11 cellular contexts compared by ENCODE assay signal in the genomic region with DNA sequence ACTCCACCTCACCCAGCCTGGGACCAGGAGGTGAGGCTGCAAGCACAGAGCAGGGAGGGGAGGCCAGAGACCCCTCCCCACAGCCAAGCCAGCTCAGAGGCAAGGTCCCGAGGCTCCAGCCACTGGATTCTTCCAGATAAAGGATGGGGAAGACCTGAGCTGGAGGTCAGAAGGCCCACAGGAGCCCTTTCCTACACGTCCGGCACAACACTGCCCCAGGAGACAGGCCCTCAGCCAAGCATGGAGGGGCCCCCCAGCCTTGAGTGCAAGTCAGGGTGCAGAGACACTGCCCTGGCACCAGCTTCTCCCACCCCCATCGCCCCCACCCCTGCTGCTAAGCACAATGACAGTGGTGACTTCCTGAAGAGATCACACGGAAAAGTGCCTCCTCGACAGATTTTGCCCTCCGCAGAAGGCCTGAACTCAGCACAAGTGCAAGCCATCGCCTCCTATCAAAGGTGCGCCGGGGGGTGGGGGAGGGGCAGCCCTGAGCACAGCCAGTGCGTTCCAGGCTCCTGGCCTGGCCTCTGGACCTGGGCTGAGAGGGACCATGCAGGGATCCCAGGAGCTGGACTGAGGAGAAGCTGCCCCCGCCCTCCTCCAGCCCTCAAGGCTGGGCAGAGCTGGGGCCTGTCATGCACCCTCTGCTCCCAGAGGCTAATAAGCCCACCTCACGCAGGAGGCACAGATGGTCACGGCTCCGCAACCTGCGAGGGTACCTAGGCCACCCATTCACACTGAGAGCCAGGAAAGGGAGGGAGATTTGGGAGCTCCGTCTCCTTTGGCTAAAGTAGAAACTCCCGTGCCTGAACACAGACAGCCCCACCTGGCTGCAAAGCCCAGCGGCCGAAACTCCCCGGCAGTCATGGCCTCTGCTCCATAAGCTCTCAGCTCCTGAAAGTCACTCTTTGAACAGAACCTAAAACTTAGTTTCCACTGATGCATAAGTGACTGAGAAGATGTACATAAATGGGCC. TPM values are rescaled to one million over a fixed set of nuclear protein-coding genes. Genes with fewer than 3 reads are reported as not detected.
A peak's percentile ranks its signal among the peaks of the same experiment; 100 is the strongest.
DNase-seq lines count a peak whose midpoint lies in the region; ATAC-seq, FAIRE-seq and TF ChIP-seq lines count a peak whose summit lies in the region.
"Had no signal": no experiment of that assay in that cellular context is flagged by ENCODE, and none has a peak within 500 bp of the region (broad histone marks: within the 10 kb centered on the region; RNA-seq: fewer than 3 reads in every experiment).

No MANE protein-coding gene starts in this region.

- no peaks in the 10 kb centered on the region for H3K27me3 ChIP-seq in ACC112 (ENCODE audit: insufficient read depth, low read length)
- H3K27me3 ChIP-seq in HL-60 (ENCODE audit: insufficient read depth, poor library complexity, severe bottlenecking), result no peaks in the 10 kb centered on the region
- H3K27me3 ChIP-seq in astrocyte (ENCODE audit: insufficient read depth, low read length), result no peaks in the 10 kb centered on the region

- H3K4me3 ChIP-seq in ACC112 (ENCODE audit: low read depth, low read length) (peak overlapping the region; percentile 73), HL-60 (replicated peaks; ENCODE audit: insufficient read depth, low read length) (peak overlapping the region; percentile 60), astrocyte (ENCODE audit: insufficient read depth, low read depth, low read length) (no peak overlapping the region)

- H3K27ac Mint-ChIP-seq in astrocyte (ENCODE audit: unreplicated experiment), result peak overlapping the region; percentile 66
- peak overlapping the region; percentile 97 for H3K27ac Mint-ChIP-seq in mesothelial cell of epicardium

- ATAC-seq in GM21619 (IDR thresholded peaks at IDR 0.05; ENCODE audit: unreplicated experiment), result no peak
- no peak for ATAC-seq in GM19324 (IDR thresholded peaks at IDR 0.05; ENCODE audit: low FRiP score, unreplicated experiment)
- ATAC-seq in HG03135 (IDR thresholded peaks at IDR 0.05; ENCODE audit: unreplicated experiment), result no peak
- ATAC-seq in GM18519 (IDR thresholded peaks at IDR 0.05; ENCODE audit: low FRiP score, unreplicated experiment), result no peak

- no peaks in the 10 kb centered on the region for H3K9me3 Mint-ChIP-seq in astrocyte (ENCODE audit: unreplicated experiment)
- no peaks in the 10 kb centered on the region for H3K9me3 Mint-ChIP-seq in mesothelial cell of epicardium

- H3K27ac ChIP-seq in ACC112 (ENCODE audit: low read depth, low read length) (peak overlapping the region; percentile 88), HL-60 (replicated peaks) (peak overlapping the region; percentile 92), astrocyte (ENCODE audit: low read depth, low read length) (no peak overlapping the region)

- H3K4me3 Mint-ChIP-seq in astrocyte (ENCODE audit: unreplicated experiment) (peak overlapping the region; percentile 93), mesothelial cell of epicardium (peak overlapping the region; percentile 78)

- H3K36me3 Mint-ChIP-seq in astrocyte (ENCODE audit: low read depth, unreplicated experiment), result peaks cover 2% of the 10 kb centered on the region
- peaks cover 6% of the 10 kb centered on the region for H3K36me3 Mint-ChIP-seq in mesothelial cell of epicardium

- peak in 1 of 2 experiments; percentile 57 for DNase-seq in HL-60 (ENCODE audit: low read depth in 1 of 2, low spot score in 1 of 2)
- DNase-seq in astrocyte (ENCODE audit: low read depth), result no peak
- no peak for DNase-seq in mesothelial cell of epicardium (ENCODE audit: low spot score in 2 of 2, unreplicated experiment in 2 of 2)
- DNase-seq: HCEC 1CT, NCI-H1417 had no signal

- no peaks in the 10 kb centered on the region for H3K9me3 ChIP-seq in astrocyte (ENCODE audit: insufficient read depth, low read depth, low read length)

- H2AFZ ChIP-seq in ACC112 (ENCODE audit: low read length, unreplicated experiment) (no peak overlapping the region), astrocyte (ENCODE audit: low read depth, low read length) (no peak overlapping the region)

- H3K36me3 ChIP-seq in ACC112 (ENCODE audit: insufficient read depth, low read length), result no peaks in the 10 kb centered on the region; the same call in 1 of the 2 replicates
- H3K36me3 ChIP-seq in astrocyte (ENCODE audit: insufficient read depth, low read length), result peaks cover 5% of the 10 kb centered on the region

- no peaks in the 10 kb centered on the region for H3K27me3 Mint-ChIP-seq in astrocyte (ENCODE audit: low read depth, unreplicated experiment)
- H3K27me3 Mint-ChIP-seq in mesothelial cell of epicardium (ENCODE audit: low read depth), result no peaks in the 10 kb centered on the region

- peak overlapping the region; percentile 85 for H3K4me2 ChIP-seq in astrocyte (ENCODE audit: low read length)

- H3K4me1 ChIP-seq in ACC112 (ENCODE audit: control insufficient read depth, insufficient read depth, low read length, unreplicated experiment), result peaks cover 31% of the 10 kb centered on the region
- peaks cover 32% of the 10 kb centered on the region for H3K4me1 ChIP-seq in astrocyte (ENCODE audit: insufficient read depth, low read length)

- no peak overlapping the region for H3K9ac ChIP-seq in astrocyte (ENCODE audit: low read length)

- FAIRE-seq in astrocyte (lab: Jason Lieb, UNC), result no peak

- no peak for TF ChIP-seq CTCF in HL-60 (IDR thresholded peaks at IDR 0.05; ENCODE audit: insufficient read depth, low read length)
- TF ChIP-seq CTCF in astrocyte (IDR thresholded peaks at IDR 0.05; ENCODE audit: insufficient read depth, low read depth, low read length), result no peak
- no peak for TF ChIP-seq CTCF in mesothelial cell of epicardium (IDR thresholded peaks at IDR 0.05; ENCODE audit: unreplicated experiment)

- H3K79me2 ChIP-seq in ACC112 (ENCODE audit: control insufficient read depth, insufficient read depth, low read length, unreplicated experiment) (peaks cover 59% of the 10 kb centered on the region), astrocyte (ENCODE audit: insufficient read depth, low read length) (peaks cover 72% of the 10 kb centered on the region)

- peaks cover 14% of the 10 kb centered on the region for H3K4me1 Mint-ChIP-seq in astrocyte (ENCODE audit: low read depth, unreplicated experiment)
- peaks cover 32% of the 10 kb centered on the region for H3K4me1 Mint-ChIP-seq in mesothelial cell of epicardium

- H4K20me1 ChIP-seq in astrocyte (ENCODE audit: insufficient read depth, low read length), result peaks cover 68% of the 10 kb centered on the region

RNA-seq across cellular contexts. Expression of gene MAFG, which starts 2.7 kb away (rescaled TPM):
- total RNA-seq in astrocyte (33.2 and 35.8 TPM in 2 replicates), mesothelial cell of epicardium (23.6 to 25.5 TPM (median 24.1 TPM) in 3 replicates)

RNA-seq across cellular contexts. Expression of gene SIRT7, which starts 6.9 kb away (rescaled TPM):
- total RNA-seq in astrocyte (26.5 and 30.2 TPM in 2 replicates), mesothelial cell of epicardium (18.9 to 22.6 TPM (median 21.3 TPM) in 3 replicates)

RNA-seq across cellular contexts. Expression of gene PYCR1, which starts 12.3 kb away (rescaled TPM):
- total RNA-seq in astrocyte (164 and 191 TPM in 2 replicates), mesothelial cell of epicardium (91.0 to 108 TPM (median 102 TPM) in 3 replicates)

RNA-seq across cellular contexts. Expression of gene PCYT2, which starts 13.6 kb away (rescaled TPM):
- total RNA-seq in astrocyte (26.0 and 31.6 TPM in 2 replicates), mesothelial cell of epicardium (16.8 to 20.5 TPM (median 17.5 TPM) in 3 replicates)

RNA-seq across cellular contexts. Expression of gene MYADML2, which starts 22.2 kb away (rescaled TPM):
- total RNA-seq in astrocyte, result not detected in 2 replicates
- total RNA-seq in mesothelial cell of epicardium, result not detected in 3 replicates
- total RNA-seq: glomerular endothelial cell had no signal
